In the genomic region with DNA sequence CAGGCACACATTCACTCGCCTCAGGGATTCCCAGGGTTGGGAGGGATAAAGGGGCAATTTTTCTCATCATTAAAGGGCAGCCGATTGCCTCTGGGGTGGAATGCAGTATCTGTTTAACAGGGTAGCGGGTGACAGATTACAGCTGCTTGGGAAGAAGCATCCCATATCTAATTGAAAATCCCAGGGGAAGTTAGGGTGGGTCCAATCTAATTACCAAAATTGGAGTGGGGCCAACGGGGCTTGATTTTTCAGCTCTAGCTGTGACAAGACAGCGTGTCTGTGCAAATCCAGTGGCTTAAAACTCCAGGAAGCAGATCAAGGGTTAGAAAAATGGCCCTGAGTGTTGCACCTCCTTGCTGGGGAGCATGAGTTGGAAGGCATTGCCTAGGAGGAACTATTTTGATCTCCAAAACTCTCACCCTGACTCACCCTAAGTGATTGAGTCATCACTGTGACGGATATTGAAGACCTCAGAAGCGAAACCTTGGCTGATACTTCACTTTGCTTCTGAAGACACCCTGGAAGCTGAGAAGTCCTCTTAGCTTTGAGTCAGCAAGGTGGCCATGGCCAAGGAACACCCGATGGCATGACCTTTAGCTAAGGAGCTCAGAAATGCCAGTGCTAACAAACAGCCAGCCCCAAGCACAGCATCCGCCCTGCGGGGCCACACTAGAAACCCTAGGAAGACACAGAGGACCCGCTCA, we compare ENCODE assay signal across 2 cellular contexts.
TF ChIP-seq lines count a peak whose summit lies in the region.

No MANE protein-coding gene starts in this region.

TF ChIP-seq in HepG2, 621 proteins besides CTCF, POLR2A, EP300 and RAD21:
- TF ChIP-seq ONECUT2 (CRISPR knock-in tag; IDR thresholded peaks at IDR 0.05) (no peak), NFRKB (IDR thresholded peaks at IDR 0.05) (no peak), ZNF205 (CRISPR knock-in tag; IDR thresholded peaks at IDR 0.05) (no peak), CENPX (CRISPR knock-in tag; IDR thresholded peaks at IDR 0.05) (no peak), SAP130 (CRISPR knock-in tag; IDR thresholded peaks at IDR 0.05; ENCODE audit: low read depth) (no peak), DR1 (CRISPR knock-in tag; IDR thresholded peaks at IDR 0.05) (no peak), ZNF274 (CRISPR knock-in tag; IDR thresholded peaks at IDR 0.05) (no peak)
- TF ChIP-seq, protein P1, sequence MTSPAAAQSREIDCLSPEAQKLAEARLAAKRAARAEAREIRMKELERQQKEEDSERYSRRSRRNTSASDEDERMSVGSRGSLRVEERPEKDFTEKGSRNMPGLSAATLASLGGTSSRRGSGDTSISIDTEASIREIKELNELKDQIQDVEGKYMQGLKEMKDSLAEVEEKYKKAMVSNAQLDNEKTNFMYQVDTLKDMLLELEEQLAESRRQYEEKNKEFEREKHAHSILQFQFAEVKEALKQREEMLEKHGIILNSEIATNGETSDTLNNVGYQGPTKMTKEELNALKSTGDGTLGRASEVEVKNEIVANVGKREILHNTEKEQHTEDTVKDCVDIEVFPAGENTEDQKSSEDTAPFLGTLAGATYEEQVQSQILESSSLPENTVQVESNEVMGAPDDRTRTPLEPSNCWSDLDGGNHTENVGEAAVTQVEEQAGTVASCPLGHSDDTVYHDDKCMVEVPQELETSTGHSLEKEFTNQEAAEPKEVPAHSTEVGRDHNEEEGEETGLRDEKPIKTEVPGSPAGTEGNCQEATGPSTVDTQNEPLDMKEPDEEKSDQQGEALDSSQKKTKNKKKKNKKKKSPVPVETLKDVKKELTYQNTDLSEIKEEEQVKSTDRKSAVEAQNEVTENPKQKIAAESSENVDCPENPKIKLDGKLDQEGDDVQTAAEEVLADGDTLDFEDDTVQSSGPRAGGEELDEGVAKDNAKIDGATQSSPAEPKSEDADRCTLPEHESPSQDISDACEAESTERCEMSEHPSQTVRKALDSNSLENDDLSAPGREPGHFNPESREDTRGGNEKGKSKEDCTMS (CRISPR knock-in tag; conservative IDR thresholded peaks at IDR 0.05): no peak
- TF ChIP-seq, protein P2, sequence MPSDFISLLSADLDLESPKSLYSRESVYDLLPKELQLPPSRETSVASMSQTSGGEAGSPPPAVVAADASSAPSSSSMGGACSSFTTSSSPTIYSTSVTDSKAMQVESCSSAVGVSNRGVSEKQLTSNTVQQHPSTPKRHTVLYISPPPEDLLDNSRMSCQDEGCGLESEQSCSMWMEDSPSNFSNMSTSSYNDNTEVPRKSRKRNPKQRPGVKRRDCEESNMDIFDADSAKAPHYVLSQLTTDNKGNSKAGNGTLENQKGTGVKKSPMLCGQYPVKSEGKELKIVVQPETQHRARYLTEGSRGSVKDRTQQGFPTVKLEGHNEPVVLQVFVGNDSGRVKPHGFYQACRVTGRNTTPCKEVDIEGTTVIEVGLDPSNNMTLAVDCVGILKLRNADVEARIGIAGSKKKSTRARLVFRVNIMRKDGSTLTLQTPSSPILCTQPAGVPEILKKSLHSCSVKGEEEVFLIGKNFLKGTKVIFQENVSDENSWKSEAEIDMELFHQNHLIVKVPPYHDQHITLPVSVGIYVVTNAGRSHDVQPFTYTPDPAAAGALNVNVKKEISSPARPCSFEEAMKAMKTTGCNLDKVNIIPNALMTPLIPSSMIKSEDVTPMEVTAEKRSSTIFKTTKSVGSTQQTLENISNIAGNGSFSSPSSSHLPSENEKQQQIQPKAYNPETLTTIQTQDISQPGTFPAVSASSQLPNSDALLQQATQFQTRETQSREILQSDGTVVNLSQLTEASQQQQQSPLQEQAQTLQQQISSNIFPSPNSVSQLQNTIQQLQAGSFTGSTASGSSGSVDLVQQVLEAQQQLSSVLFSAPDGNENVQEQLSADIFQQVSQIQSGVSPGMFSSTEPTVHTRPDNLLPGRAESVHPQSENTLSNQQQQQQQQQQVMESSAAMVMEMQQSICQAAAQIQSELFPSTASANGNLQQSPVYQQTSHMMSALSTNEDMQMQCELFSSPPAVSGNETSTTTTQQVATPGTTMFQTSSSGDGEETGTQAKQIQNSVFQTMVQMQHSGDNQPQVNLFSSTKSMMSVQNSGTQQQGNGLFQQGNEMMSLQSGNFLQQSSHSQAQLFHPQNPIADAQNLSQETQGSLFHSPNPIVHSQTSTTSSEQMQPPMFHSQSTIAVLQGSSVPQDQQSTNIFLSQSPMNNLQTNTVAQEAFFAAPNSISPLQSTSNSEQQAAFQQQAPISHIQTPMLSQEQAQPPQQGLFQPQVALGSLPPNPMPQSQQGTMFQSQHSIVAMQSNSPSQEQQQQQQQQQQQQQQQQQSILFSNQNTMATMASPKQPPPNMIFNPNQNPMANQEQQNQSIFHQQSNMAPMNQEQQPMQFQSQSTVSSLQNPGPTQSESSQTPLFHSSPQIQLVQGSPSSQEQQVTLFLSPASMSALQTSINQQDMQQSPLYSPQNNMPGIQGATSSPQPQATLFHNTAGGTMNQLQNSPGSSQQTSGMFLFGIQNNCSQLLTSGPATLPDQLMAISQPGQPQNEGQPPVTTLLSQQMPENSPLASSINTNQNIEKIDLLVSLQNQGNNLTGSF (CRISPR knock-in tag; IDR thresholded peaks at IDR 0.05): no peak
- TF ChIP-seq, protein P3, sequence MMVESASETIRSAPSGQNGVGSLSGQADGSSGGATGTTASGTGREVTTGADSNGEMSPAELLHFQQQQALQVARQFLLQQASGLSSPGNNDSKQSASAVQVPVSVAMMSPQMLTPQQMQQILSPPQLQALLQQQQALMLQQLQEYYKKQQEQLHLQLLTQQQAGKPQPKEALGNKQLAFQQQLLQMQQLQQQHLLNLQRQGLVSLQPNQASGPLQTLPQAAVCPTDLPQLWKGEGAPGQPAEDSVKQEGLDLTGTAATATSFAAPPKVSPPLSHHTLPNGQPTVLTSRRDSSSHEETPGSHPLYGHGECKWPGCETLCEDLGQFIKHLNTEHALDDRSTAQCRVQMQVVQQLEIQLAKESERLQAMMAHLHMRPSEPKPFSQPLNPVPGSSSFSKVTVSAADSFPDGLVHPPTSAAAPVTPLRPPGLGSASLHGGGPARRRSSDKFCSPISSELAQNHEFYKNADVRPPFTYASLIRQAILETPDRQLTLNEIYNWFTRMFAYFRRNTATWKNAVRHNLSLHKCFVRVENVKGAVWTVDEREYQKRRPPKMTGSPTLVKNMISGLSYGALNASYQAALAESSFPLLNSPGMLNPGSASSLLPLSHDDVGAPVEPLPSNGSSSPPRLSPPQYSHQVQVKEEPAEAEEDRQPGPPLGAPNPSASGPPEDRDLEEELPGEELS (CRISPR knock-in tag; IDR thresholded peaks at IDR 0.05): no peak
- TF ChIP-seq, protein P4, sequence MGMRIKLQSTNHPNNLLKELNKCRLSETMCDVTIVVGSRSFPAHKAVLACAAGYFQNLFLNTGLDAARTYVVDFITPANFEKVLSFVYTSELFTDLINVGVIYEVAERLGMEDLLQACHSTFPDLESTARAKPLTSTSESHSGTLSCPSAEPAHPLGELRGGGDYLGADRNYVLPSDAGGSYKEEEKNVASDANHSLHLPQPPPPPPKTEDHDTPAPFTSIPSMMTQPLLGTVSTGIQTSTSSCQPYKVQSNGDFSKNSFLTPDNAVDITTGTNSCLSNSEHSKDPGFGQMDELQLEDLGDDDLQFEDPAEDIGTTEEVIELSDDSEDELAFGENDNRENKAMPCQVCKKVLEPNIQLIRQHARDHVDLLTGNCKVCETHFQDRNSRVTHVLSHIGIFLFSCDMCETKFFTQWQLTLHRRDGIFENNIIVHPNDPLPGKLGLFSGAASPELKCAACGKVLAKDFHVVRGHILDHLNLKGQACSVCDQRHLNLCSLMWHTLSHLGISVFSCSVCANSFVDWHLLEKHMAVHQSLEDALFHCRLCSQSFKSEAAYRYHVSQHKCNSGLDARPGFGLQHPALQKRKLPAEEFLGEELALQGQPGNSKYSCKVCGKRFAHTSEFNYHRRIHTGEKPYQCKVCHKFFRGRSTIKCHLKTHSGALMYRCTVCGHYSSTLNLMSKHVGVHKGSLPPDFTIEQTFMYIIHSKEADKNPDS (CRISPR knock-in tag; IDR thresholded peaks at IDR 0.05): no peak

TF ChIP-seq in GM23338, 12 proteins besides CTCF, POLR2A, EP300 and RAD21:
- TF ChIP-seq, protein P5, sequence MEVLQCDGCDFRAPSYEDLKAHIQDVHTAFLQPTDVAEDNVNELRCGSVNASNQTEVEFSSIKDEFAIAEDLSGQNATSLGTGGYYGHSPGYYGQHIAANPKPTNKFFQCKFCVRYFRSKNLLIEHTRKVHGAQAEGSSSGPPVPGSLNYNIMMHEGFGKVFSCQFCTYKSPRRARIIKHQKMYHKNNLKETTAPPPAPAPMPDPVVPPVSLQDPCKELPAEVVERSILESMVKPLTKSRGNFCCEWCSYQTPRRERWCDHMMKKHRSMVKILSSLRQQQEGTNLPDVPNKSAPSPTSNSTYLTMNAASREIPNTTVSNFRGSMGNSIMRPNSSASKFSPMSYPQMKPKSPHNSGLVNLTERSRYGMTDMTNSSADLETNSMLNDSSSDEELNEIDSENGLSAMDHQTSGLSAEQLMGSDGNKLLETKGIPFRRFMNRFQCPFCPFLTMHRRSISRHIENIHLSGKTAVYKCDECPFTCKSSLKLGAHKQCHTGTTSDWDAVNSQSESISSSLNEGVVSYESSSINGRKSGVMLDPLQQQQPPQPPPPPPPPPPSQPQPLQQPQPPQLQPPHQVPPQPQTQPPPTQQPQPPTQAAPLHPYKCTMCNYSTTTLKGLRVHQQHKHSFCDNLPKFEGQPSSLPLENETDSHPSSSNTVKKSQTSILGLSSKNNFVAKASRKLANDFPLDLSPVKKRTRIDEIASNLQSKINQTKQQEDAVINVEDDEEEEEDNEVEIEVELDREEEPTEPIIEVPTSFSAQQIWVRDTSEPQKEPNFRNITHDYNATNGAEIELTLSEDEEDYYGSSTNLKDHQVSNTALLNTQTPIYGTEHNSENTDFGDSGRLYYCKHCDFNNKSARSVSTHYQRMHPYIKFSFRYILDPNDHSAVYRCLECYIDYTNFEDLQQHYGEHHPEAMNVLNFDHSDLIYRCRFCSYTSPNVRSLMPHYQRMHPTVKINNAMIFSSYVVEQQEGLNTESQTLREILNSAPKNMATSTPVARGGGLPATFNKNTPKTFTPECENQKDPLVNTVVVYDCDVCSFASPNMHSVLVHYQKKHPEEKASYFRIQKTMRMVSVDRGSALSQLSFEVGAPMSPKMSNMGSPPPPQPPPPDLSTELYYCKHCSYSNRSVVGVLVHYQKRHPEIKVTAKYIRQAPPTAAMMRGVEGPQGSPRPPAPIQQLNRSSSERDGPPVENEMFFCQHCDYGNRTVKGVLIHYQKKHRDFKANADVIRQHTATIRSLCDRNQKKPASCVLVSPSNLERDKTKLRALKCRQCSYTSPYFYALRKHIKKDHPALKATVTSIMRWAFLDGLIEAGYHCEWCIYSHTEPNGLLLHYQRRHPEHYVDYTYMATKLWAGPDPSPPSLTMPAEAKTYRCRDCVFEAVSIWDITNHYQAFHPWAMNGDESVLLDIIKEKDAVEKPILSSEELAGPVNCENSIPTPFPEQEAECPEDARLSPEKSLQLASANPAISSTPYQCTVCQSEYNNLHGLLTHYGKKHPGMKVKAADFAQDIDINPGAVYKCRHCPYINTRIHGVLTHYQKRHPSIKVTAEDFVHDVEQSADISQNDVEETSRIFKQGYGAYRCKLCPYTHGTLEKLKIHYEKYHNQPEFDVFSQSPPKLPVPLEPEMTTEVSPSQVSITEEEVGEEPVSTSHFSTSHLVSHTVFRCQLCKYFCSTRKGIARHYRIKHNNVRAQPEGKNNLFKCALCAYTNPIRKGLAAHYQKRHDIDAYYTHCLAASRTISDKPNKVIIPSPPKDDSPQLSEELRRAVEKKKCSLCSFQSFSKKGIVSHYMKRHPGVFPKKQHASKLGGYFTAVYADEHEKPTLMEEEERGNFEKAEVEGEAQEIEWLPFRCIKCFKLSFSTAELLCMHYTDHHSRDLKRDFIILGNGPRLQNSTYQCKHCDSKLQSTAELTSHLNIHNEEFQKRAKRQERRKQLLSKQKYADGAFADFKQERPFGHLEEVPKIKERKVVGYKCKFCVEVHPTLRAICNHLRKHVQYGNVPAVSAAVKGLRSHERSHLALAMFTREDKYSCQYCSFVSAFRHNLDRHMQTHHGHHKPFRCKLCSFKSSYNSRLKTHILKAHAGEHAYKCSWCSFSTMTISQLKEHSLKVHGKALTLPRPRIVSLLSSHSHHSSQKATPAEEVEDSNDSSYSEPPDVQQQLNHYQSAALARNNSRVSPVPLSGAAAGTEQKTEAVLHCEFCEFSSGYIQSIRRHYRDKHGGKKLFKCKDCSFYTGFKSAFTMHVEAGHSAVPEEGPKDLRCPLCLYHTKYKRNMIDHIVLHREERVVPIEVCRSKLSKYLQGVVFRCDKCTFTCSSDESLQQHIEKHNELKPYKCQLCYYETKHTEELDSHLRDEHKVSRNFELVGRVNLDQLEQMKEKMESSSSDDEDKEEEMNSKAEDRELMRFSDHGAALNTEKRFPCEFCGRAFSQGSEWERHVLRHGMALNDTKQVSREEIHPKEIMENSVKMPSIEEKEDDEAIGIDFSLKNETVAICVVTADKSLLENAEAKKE (CRISPR knock-in tag; IDR thresholded peaks at IDR 0.05): no peak
- TF ChIP-seq EZH2 (IDR thresholded peaks at IDR 0.05; ENCODE audit: low read depth, unreplicated experiment) (no peak), ZNF114 (CRISPR knock-in tag; IDR thresholded peaks at IDR 0.05) (no peak), ZNF331 (CRISPR knock-in tag; IDR thresholded peaks at IDR 0.05; ENCODE audit: low read depth) (no peak), NANOG (IDR thresholded peaks at IDR 0.05; ENCODE audit: borderline replicate concordance) (no peak), POLR2AphosphoS5 (IDR thresholded peaks at IDR 0.05; ENCODE audit: low read depth) (no peak), EZH2phosphoT487 (IDR thresholded peaks at IDR 0.05; ENCODE audit: unreplicated experiment) (no peak), STAT1 (IDR thresholded peaks at IDR 0.05; ENCODE audit: unreplicated experiment) (no peak), CREB1 (CRISPR knock-in tag; IDR thresholded peaks at IDR 0.05; ENCODE audit: low read depth) (no peak), JUNB (IDR thresholded peaks at IDR 0.05; ENCODE audit: unreplicated experiment) (no peak)
- TF ChIP-seq, protein P6, sequence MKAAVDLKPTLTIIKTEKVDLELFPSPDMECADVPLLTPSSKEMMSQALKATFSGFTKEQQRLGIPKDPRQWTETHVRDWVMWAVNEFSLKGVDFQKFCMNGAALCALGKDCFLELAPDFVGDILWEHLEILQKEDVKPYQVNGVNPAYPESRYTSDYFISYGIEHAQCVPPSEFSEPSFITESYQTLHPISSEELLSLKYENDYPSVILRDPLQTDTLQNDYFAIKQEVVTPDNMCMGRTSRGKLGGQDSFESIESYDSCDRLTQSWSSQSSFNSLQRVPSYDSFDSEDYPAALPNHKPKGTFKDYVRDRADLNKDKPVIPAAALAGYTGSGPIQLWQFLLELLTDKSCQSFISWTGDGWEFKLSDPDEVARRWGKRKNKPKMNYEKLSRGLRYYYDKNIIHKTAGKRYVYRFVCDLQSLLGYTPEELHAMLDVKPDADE (IDR thresholded peaks at IDR 0.05): no peak
- TF ChIP-seq, protein P7, sequence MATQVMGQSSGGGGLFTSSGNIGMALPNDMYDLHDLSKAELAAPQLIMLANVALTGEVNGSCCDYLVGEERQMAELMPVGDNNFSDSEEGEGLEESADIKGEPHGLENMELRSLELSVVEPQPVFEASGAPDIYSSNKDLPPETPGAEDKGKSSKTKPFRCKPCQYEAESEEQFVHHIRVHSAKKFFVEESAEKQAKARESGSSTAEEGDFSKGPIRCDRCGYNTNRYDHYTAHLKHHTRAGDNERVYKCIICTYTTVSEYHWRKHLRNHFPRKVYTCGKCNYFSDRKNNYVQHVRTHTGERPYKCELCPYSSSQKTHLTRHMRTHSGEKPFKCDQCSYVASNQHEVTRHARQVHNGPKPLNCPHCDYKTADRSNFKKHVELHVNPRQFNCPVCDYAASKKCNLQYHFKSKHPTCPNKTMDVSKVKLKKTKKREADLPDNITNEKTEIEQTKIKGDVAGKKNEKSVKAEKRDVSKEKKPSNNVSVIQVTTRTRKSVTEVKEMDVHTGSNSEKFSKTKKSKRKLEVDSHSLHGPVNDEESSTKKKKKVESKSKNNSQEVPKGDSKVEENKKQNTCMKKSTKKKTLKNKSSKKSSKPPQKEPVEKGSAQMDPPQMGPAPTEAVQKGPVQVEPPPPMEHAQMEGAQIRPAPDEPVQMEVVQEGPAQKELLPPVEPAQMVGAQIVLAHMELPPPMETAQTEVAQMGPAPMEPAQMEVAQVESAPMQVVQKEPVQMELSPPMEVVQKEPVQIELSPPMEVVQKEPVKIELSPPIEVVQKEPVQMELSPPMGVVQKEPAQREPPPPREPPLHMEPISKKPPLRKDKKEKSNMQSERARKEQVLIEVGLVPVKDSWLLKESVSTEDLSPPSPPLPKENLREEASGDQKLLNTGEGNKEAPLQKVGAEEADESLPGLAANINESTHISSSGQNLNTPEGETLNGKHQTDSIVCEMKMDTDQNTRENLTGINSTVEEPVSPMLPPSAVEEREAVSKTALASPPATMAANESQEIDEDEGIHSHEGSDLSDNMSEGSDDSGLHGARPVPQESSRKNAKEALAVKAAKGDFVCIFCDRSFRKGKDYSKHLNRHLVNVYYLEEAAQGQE (IDR thresholded peaks at IDR 0.05; ENCODE audit: unreplicated experiment): no peak
TF ChIP-seq in GM23338: peak in this region for 0.
